In the genomic region with DNA sequence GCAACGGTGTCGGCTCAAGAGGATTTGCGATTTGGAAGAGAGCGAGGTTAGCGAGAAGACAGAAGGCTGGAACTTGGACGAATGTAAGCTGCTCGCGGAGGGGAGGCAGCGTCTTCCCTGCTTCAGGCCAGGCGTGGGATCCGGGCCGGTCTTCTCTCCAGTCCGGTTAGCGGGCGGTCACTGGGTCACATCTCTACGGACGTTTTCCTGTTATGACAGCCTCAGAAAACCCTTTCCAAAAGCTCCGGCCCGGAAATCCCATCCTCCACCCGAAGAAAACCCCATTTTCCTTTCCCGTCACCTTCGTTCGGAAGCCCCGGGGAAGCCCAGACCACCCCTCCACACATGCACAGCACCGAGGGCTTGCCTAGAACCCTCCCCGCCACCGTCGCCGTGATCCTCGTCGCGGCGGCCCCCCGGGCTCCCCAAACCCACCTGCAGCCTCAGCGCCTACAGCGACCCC, we compare ENCODE assay signal across 8 cellular contexts. TPM values are rescaled to one million over a fixed set of nuclear protein-coding genes. Genes with fewer than 3 reads are reported as not detected.
DNase-seq lines count a peak whose midpoint lies in the region; ATAC-seq and TF ChIP-seq lines count a peak whose summit lies in the region.

No MANE protein-coding gene starts in this region.

- peak overlapping the region; percentile 93 for H3K27ac ChIP-seq in stomach smooth muscle (ENCODE audit: low read length)

- TF ChIP-seq CTCF in NB4 (IDR thresholded peaks at IDR 0.05; ENCODE audit: low read depth, low read length) (no peak), cardiac fibroblast (IDR thresholded peaks at IDR 0.05; ENCODE audit: low read depth, low read length) (no peak)

- peaks cover 3 to 11% of the 10 kb centered on the region in 2 donors for H3K36me3 ChIP-seq in stomach smooth muscle (ENCODE audit: control insufficient read depth in 2 of 2, insufficient read depth in 2 of 2, low read length in 2 of 2)

- intact Hi-C loops in left colon (cut with DNase I, micrococcal nuclease): no loop called here

- no peak for TF ChIP-seq POLR2A in NB4 (IDR thresholded peaks at IDR 0.05; ENCODE audit: extremely low read depth, insufficient read length)

- ATAC-seq in GM21737 (IDR thresholded peaks at IDR 0.05; ENCODE audit: unreplicated experiment) (peak; percentile 10), left colon (peak; percentile 50), GM21360 (IDR thresholded peaks at IDR 0.05; ENCODE audit: unreplicated experiment) (no peak)

- H3K9me3 ChIP-seq in stomach smooth muscle (ENCODE audit: control insufficient read depth in 2 of 2, low read length in 2 of 2): no peaks in the 10 kb centered on the region

- no peaks in the 10 kb centered on the region for H3K27me3 ChIP-seq in stomach smooth muscle (ENCODE audit: control insufficient read depth in 1 of 2, insufficient read depth in 2 of 2, low read length in 2 of 2)

- H3K9ac ChIP-seq in stomach smooth muscle (ENCODE audit: low read length in 2 of 2): peak overlapping the region; percentile 98

- H3K4me1 ChIP-seq in stomach smooth muscle (ENCODE audit: control insufficient read depth, insufficient read depth, low read length): peaks cover 18% of the 10 kb centered on the region

- peak; percentile 34 for DNase-seq in NCI-H146 (lab: John Stamatoyannopoulos, UW)
- DNase-seq in NCI-H146 treated with DMSO at 0.1 percent for 48 hours (lab: John Stamatoyannopoulos, UW; ENCODE audit: unreplicated experiment): no peak
- peak; percentile 59 for DNase-seq in NB4 (ENCODE audit: low read depth)
- peak; percentile 47 to 54 for DNase-seq in cardiac fibroblast (ENCODE audit: low read depth in 2 of 2)
- peak; percentile 39 to 60 for DNase-seq in left colon

- peak overlapping the region; percentile 93 for H3K4me3 ChIP-seq in NB4 (ENCODE audit: low read depth, low read length)
- H3K4me3 ChIP-seq in cardiac fibroblast (replicated peaks in 1 of 2; ENCODE audit: low read depth in 2 of 2, low read length in 2 of 2): peak overlapping the region; percentile 67 to 91
- H3K4me3 ChIP-seq in stomach smooth muscle (ENCODE audit: low read length in 2 of 2): peak overlapping the region; percentile 87 to 96

RNA-seq across cellular contexts. Expression of a gene that starts 0.3 kb away (rescaled TPM):
- total RNA-seq in left colon: 100 to 1,000 TPM; 179 TPM

RNA-seq across cellular contexts. Expression of a gene that starts 0.5 kb away (rescaled TPM):
- total RNA-seq in left colon: 10 to 100 TPM; 46.9 TPM

RNA-seq across cellular contexts. Expression of a gene that starts 14.9 kb away (rescaled TPM):
- total RNA-seq in left colon: 10 to 100 TPM; 21.8 to 28.0 TPM
